ENCODE assay signal across 31 cellular contexts in genomic region chr1:223664106-223664505, GRCh38. TPM values are rescaled to one million over a fixed set of nuclear protein-coding genes. Genes with fewer than 3 reads are reported as not detected.
DNase-seq lines count a peak whose midpoint lies in the region; FAIRE-seq and TF ChIP-seq lines count a peak whose summit lies in the region.
"Had no signal": no experiment of that assay in that cellular context is flagged by ENCODE, and none has a peak within 500 bp of the region (broad histone marks: within the 10 kb centered on the region; RNA-seq: fewer than 3 reads in every experiment).

No MANE protein-coding gene starts in this region.

- no peak overlapping the region for H4K8ac ChIP-seq in mesenchymal stem cell (ENCODE audit: low read length)

- no peaks in the 10 kb centered on the region for H3K9me2 ChIP-seq in PC-9 (ENCODE audit: insufficient read depth)

- H2AK5ac ChIP-seq in mesenchymal stem cell (ENCODE audit: low read length, severe bottlenecking) = no peak overlapping the region

- H3K4me2 ChIP-seq in PC-9 (peak overlapping the region; percentile 84), keratinocyte (ENCODE audit: control insufficient read depth, extremely low read depth, insufficient read depth, low read depth, low read length) (no peak overlapping the region), mesenchymal stem cell (ENCODE audit: low read length, poor library complexity, severe bottlenecking) (no peak overlapping the region)

- no peak overlapping the region for H3K4me3 Mint-ChIP-seq in Caco-2 (ENCODE audit: unreplicated experiment)
- H3K4me3 Mint-ChIP-seq: CD8-positive, alpha-beta memory T cell; T-cell had no signal

- no peak overlapping the region for H2BK15ac ChIP-seq in mesenchymal stem cell (ENCODE audit: low read depth, poor library complexity, severe bottlenecking)

- no peaks in the 10 kb centered on the region for H3K9me1 ChIP-seq in keratinocyte (ENCODE audit: control insufficient read depth, extremely low read depth, insufficient read depth, low read length)

- POLR2A ChIA-PET in PC-9 (lab: Charles Lee; ENCODE audit: unreplicated experiment) (interaction anchor here (0.7 kb wide), 1 partner anchor 11 kb away, joined by 3 read pairs; no protein-coding TSS in a partner anchor), Caco-2 (lab: Charles Lee) (no interaction called here)

- no peaks in the 10 kb centered on the region for H3K79me1 ChIP-seq in mesenchymal stem cell (replicated peaks; ENCODE audit: low read length, poor library complexity, severe bottlenecking)

- no peaks in the 10 kb centered on the region for H4K20me1 ChIP-seq in PC-9 (ENCODE audit: insufficient read depth)
- H4K20me1 ChIP-seq in keratinocyte (ENCODE audit: control insufficient read depth, extremely low read depth, insufficient read depth, low read length) = no peaks in the 10 kb centered on the region

- H3K4me1 ChIP-seq in PC-9 (replicated peaks; ENCODE audit: insufficient read depth) (peaks cover 97% of the 10 kb centered on the region), keratinocyte (ENCODE audit: control insufficient read depth, extremely low read depth, insufficient read depth, low read length) (peaks cover 22% of the 10 kb centered on the region), mesenchymal stem cell (ENCODE audit: control insufficient read depth, insufficient read depth, low read depth, low read length) (no peaks in the 10 kb centered on the region), Caco-2 (peaks cover 17% of the 10 kb centered on the region; the same call in 1 of the 2 replicates)
- H3K4me1 ChIP-seq: BE2C had no signal

- no peak overlapping the region for H3K27ac Mint-ChIP-seq in Caco-2 (ENCODE audit: unreplicated experiment)
- H3K27ac Mint-ChIP-seq: CD14-positive monocyte; CD8-positive, alpha-beta memory T cell; T-cell had no signal

- peak overlapping the region; percentile 54 for H3K4me3 ChIP-seq in PC-9
- no peak overlapping the region for H3K4me3 ChIP-seq in keratinocyte (ENCODE audit: control insufficient read depth in 2 of 3, extremely low read depth in 1 of 3, insufficient read depth in 2 of 3, low read depth in 1 of 3, low read length in 3 of 3)
- no peak overlapping the region for H3K4me3 ChIP-seq in mesenchymal stem cell (ENCODE audit: insufficient read depth in 1 of 2, low read depth in 1 of 2, low read length in 2 of 2)
- no peak overlapping the region for H3K4me3 ChIP-seq in Caco-2 (ENCODE audit: low read depth, low read length)
- H3K4me3 ChIP-seq: GM12878 had no signal

- H3K27ac ChIP-seq in PC-9 (no peak overlapping the region), keratinocyte (ENCODE audit: control insufficient read depth, insufficient read depth, low read length) (no peak overlapping the region), mesenchymal stem cell (ENCODE audit: low read length, poor library complexity, severe bottlenecking) (no peak overlapping the region)
- H3K27ac ChIP-seq: HL-60 had no signal

- intact Hi-C loops in PC-9 (cut with micrococcal nuclease; ENCODE audit: unreplicated experiment) (no loop called here), Caco-2 (cut with micrococcal nuclease; ENCODE audit: unreplicated experiment) (no loop called here)

- H3K27me3 ChIP-seq in PC-9 (ENCODE audit: insufficient read depth, low read depth) (no peaks in the 10 kb centered on the region), keratinocyte (ENCODE audit: control insufficient read depth, extremely low read depth, insufficient read depth, low read length) (no peaks in the 10 kb centered on the region), mesenchymal stem cell (ENCODE audit: control insufficient read depth in 1 of 2, insufficient read depth in 1 of 2, low read length in 2 of 2) (peaks cover 30 to 38% of the 10 kb centered on the region in 2 experiments), Caco-2 (replicated peaks; ENCODE audit: control insufficient read depth, insufficient read depth, low read length) (no peaks in the 10 kb centered on the region)

- no peak overlapping the region for H3K23ac ChIP-seq in mesenchymal stem cell (ENCODE audit: low read length in 2 of 2)

- no peak for DNase-seq in PC-9
- no peak for DNase-seq in keratinocyte (ENCODE audit: low read depth, low spot score)
- no peak for DNase-seq in mesenchymal stem cell
- DNase-seq in NCI-H748 treated with DMSO at 0.1 percent for 48 hours (lab: John Stamatoyannopoulos, UW) = no peak
- DNase-seq in G401 (ENCODE audit: low spot score) = no peak
- no peak for DNase-seq in Caco-2
- no peak for DNase-seq in nucleus accumbens (lab: John Stamatoyannopoulos, UW)
- DNase-seq: ACHN; BE2C; CD8-positive, alpha-beta memory T cell; DMS153; GDM1; KBM-7; MV-4-11; NCI-H1105 treated with DMSO at 0.1 percent for 48 hours; NCI-H146; NCI-H1930; NCI-H2107; NCI-H524; NCI-H774; PC-3; Right ventricle myocardium superior; T-cell had no signal

- peak; percentile 57 for FAIRE-seq in keratinocyte (lab: Jason Lieb, UNC)
- FAIRE-seq: GM12878 had no signal

- CTCF ChIA-PET in PC-9 (lab: Charles Lee) (interaction anchor here (0.6 kb wide), 2 partner anchors 107 to 132 kb away, joined by 3 to 8 read pairs; no protein-coding TSS in a partner anchor), Caco-2 (lab: Charles Lee) (interaction anchor here (0.6 kb wide), 1 partner anchor 107 kb away, joined by 3 read pairs; no protein-coding TSS in a partner anchor)

- peaks cover 46% of the 10 kb centered on the region for H3F3A ChIP-seq in PC-9 (ENCODE audit: insufficient read depth, low read depth)

- H3K18ac ChIP-seq in mesenchymal stem cell (ENCODE audit: low read depth in 1 of 2, low read length in 2 of 2) = no peak overlapping the region

- dilution Hi-C loops in keratinocyte (cut with MboI; ENCODE audit: extremely low pct_ligation_motif_present, low sequenced_read_pairs) = no loop called here

- no peak overlapping the region for H2BK120ac ChIP-seq in mesenchymal stem cell (ENCODE audit: low read depth, low read length)

- no peaks in the 10 kb centered on the region for H3K9me3 ChIP-seq in PC-9 (ENCODE audit: insufficient read depth, low read depth)
- no peaks in the 10 kb centered on the region for H3K9me3 ChIP-seq in keratinocyte (ENCODE audit: control insufficient read depth, low read depth, low read length)
- no peaks in the 10 kb centered on the region for H3K9me3 ChIP-seq in mesenchymal stem cell (ENCODE audit: control insufficient read depth, low read length)
- no peaks in the 10 kb centered on the region for H3K9me3 ChIP-seq in Caco-2
- H3K9me3 ChIP-seq: BE2C had no signal

- no peaks in the 10 kb centered on the region for H3K36me3 Mint-ChIP-seq in Caco-2 (ENCODE audit: insufficient read depth, unreplicated experiment)
- H3K36me3 Mint-ChIP-seq: CD14-positive monocyte; CD8-positive, alpha-beta memory T cell; T-cell had no signal

- H2BK5ac ChIP-seq in mesenchymal stem cell (ENCODE audit: low read depth, low read length, poor library complexity, severe bottlenecking) = no peak overlapping the region

- peaks cover 11% of the 10 kb centered on the region for H3K4me1 Mint-ChIP-seq in Caco-2 (ENCODE audit: low read depth, unreplicated experiment)
- H3K4me1 Mint-ChIP-seq: CD8-positive, alpha-beta memory T cell had no signal

- H2AFZ ChIP-seq in PC-9 = no peak overlapping the region
- H2AFZ ChIP-seq in keratinocyte (ENCODE audit: control insufficient read depth, low read length) = no peak overlapping the region
- H2AFZ ChIP-seq in mesenchymal stem cell (ENCODE audit: low read depth, low read length) = peak overlapping the region; percentile 36

- H3K14ac ChIP-seq in mesenchymal stem cell (ENCODE audit: low read length in 2 of 2) = no peak overlapping the region

- H3K9ac ChIP-seq in keratinocyte (ENCODE audit: control insufficient read depth, extremely low read depth, insufficient read depth, low read length) (no peak overlapping the region), mesenchymal stem cell (ENCODE audit: low read length) (no peak overlapping the region)

- H3K9me3 Mint-ChIP-seq in Caco-2 (ENCODE audit: unreplicated experiment) = no peaks in the 10 kb centered on the region
- H3K9me3 Mint-ChIP-seq: CD8-positive, alpha-beta memory T cell; T-cell had no signal

- H3K27me3 Mint-ChIP-seq in Caco-2 (ENCODE audit: insufficient read depth, unreplicated experiment) = no peaks in the 10 kb centered on the region

- H4K91ac ChIP-seq in mesenchymal stem cell (ENCODE audit: low read length) = no peak overlapping the region

- TSS peak; percentile 29 for BruUV-seq in PC-9 (replicated peaks; lab: Mats Ljungman, UMichigan)
- no TSS peak for BruUV-seq in Caco-2 (replicated peaks; lab: Mats Ljungman, UMichigan)

- no peak overlapping the region for H2BK12ac ChIP-seq in mesenchymal stem cell (ENCODE audit: low read length in 2 of 2)

- in situ Hi-C loops in G401 (cut with HindIII; ENCODE audit: low sequenced_read_pairs) = no loop called here

- no peak overlapping the region for H3K4ac ChIP-seq in mesenchymal stem cell (ENCODE audit: low read depth in 1 of 2, low read length in 2 of 2)

- no peak for TF ChIP-seq CTCF in PC-9 (conservative IDR thresholded peaks at IDR 0.05)
- no peak for TF ChIP-seq CTCF in keratinocyte (optimal IDR thresholded peaks at IDR 0.05 in 1 of 3, IDR thresholded peaks at IDR 0.05 in 1 of 3, conservative IDR thresholded peaks at IDR 0.05 in 1 of 3; ENCODE audit: extremely low read depth in 1 of 3, insufficient read depth in 2 of 3, low read length in 3 of 3)
- TF ChIP-seq CTCF in Caco-2 (IDR thresholded peaks at IDR 0.05; ENCODE audit: insufficient read depth in 1 of 2, low read depth in 1 of 2, low read length in 1 of 2, severe bottlenecking in 1 of 2, unreplicated experiment in 1 of 2) = no peak

- 74% methylated on average over 5 of the region's 5 CpGs for WGBS in mesenchymal stem cell

- H3K36me3 ChIP-seq in PC-9 (ENCODE audit: low read depth) = peaks cover 9% of the 10 kb centered on the region; the same call in 1 of the 2 replicates
- H3K36me3 ChIP-seq in keratinocyte (ENCODE audit: control insufficient read depth in 2 of 2, extremely low read depth in 1 of 2, insufficient read depth in 2 of 2, low read length in 2 of 2) = no peaks in the 10 kb centered on the region
- no peaks in the 10 kb centered on the region for H3K36me3 ChIP-seq in mesenchymal stem cell (ENCODE audit: control insufficient read depth in 1 of 2, insufficient read depth in 2 of 2, low read depth in 1 of 2, low read length in 2 of 2)
- H3K36me3 ChIP-seq in Caco-2 (ENCODE audit: control insufficient read depth, insufficient read depth, low read length) = no peaks in the 10 kb centered on the region
- H3K36me3 ChIP-seq: BE2C had no signal

- H3K79me2 ChIP-seq in PC-9 (ENCODE audit: low read depth) (peaks cover 63% of the 10 kb centered on the region), keratinocyte (ENCODE audit: control insufficient read depth, insufficient read depth, low read length) (no peaks in the 10 kb centered on the region)

RNA-seq across cellular contexts. Expression of gene CAPN8, which starts 1.4 kb away (rescaled TPM):
- total RNA-seq in PC-9 (2021) (85.6 and 94.7 TPM in 2 replicates), Caco-2 (2022) (4.1 and 6.7 TPM in 2 replicates)
- polyA plus RNA-seq in keratinocyte = 2.5 to 4.7 TPM (median 3.0 TPM) in 3 replicates
- 0.49 TPM for polyA plus RNA-seq in keratinocyte (2011; ENCODE audit: low read depth)
- 0.58 and 0.79 TPM in 2 replicates for polyA plus RNA-seq in keratinocyte (2011; cell fraction: cytosol; rRNA removed)
- polyA plus RNA-seq in keratinocyte (2011; cell fraction: nucleus; rRNA removed) = 18.0 and 22.5 TPM in 2 replicates
- 1.2 and 2.8 TPM in 2 replicates for polyA plus RNA-seq in keratinocyte (2012; ENCODE audit: low replicate concordance)
- polyA minus RNA-seq in keratinocyte = 1.7 to 3.0 TPM (median 2.1 TPM) in 3 replicates
- not detected for polyA minus RNA-seq in keratinocyte (2011; cell fraction: cytosol; rRNA and poly(A)+ RNA removed)
- 3.2 and 4.1 TPM in 2 replicates for polyA minus RNA-seq in keratinocyte (2011; cell fraction: nucleus; rRNA and poly(A)+ RNA removed)
- not detected for polyA plus RNA-seq in mesenchymal stem cell (2013, experiment 1 of 2)
- polyA plus RNA-seq in mesenchymal stem cell (2013, experiment 2 of 2) = 0.08 TPM
- total RNA-seq in G401 (2014; rRNA removed; shearing (Covaris generic)) = not detected in 2 replicates
- total RNA-seq: CD8-positive, alpha-beta memory T cell; Daoy; H4; LHCN-M2; Right ventricle myocardium superior; RPMI7951; SK-MEL-5 had no signal
- polyA plus RNA-seq: CD14-positive monocyte; CD8-positive, alpha-beta memory T cell had no signal

RNA-seq across cellular contexts. Expression of gene CAPN2, which starts 48.2 kb away (rescaled TPM):
- total RNA-seq in PC-9 (2021) = 376 and 459 TPM in 2 replicates
- polyA plus RNA-seq in keratinocyte = 278 to 366 TPM (median 350 TPM) in 3 replicates
- polyA plus RNA-seq in keratinocyte (2011; ENCODE audit: low read depth) = 134 TPM
- 291 and 382 TPM in 2 replicates for polyA plus RNA-seq in keratinocyte (2011; cell fraction: cytosol; rRNA removed)
- 489 and 510 TPM in 2 replicates for polyA plus RNA-seq in keratinocyte (2011; cell fraction: nucleus; rRNA removed)
- polyA plus RNA-seq in keratinocyte (2012; ENCODE audit: low replicate concordance) = 174 and 413 TPM in 2 replicates
- polyA minus RNA-seq in keratinocyte = 279 to 391 TPM (median 316 TPM) in 3 replicates
- polyA minus RNA-seq in keratinocyte (2011; cell fraction: cytosol; rRNA and poly(A)+ RNA removed) = 330 TPM
- 168 and 240 TPM in 2 replicates for polyA minus RNA-seq in keratinocyte (2011; cell fraction: nucleus; rRNA and poly(A)+ RNA removed)
- 247 TPM for polyA plus RNA-seq in mesenchymal stem cell (2013, experiment 1 of 2)
- 249 TPM for polyA plus RNA-seq in mesenchymal stem cell (2013, experiment 2 of 2)
- total RNA-seq in G401 (2014; rRNA removed; shearing (Covaris generic)) = 170 and 181 TPM in 2 replicates
- 151 and 157 TPM in 2 replicates for total RNA-seq in Caco-2 (2022)

Comparison
In these comparisons a context has a peak if more than half of its experiments do, and no peak if none do; other contexts are left out.
1. RNA of gene CAPN8, which starts 1.4 kb away (total RNA-seq): 85.6 to 94.7 TPM in PC-9; 4.1 to 6.7 TPM in Caco-2 and not detected in G401; every median in the first group is over 10 times any median in the second.